Comparison of ENCODE assay signal across 15 cellular contexts in genomic region chr20:3539708-3540107, GRCh38.
"Had no signal": no experiment of that assay in that cellular context is flagged by ENCODE, and none has a peak within 500 bp of the region (broad histone marks: within the 10 kb centered on the region; RNA-seq: fewer than 3 reads in every experiment).

No MANE protein-coding gene starts in this region.

- ATAC-seq: activated CD4-positive, CD25-positive, alpha-beta regulatory T cell treated with anti-CD3 and anti-CD28 coated beads, Interleukin-2, amount 50 U/mL, for 24 hours; gastroesophageal sphincter; left colon; naive thymus-derived CD8-positive, alpha-beta T cell; stimulated activated naive CD8-positive, alpha-beta T cell treated with anti-CD3 and anti-CD28 coated beads, Interleukin-15, amount 100 ng/mL, for 72 hours had no signal

- H3K4me3 ChIP-seq: breast epithelium, gastroesophageal sphincter, SK-N-MC, smooth muscle cell had no signal

- H3K27me3 Mint-ChIP-seq: naive thymus-derived CD8-positive, alpha-beta T cell; stimulated activated naive CD8-positive, alpha-beta T cell treated with anti-CD3 and anti-CD28 coated beads, Interleukin-15, amount 100 ng/mL, for 72 hours had no signal

- H3K9ac ChIP-seq: parathyroid adenoma had no signal

- H2AFZ ChIP-seq: parathyroid adenoma had no signal

- H3K27me3 ChIP-seq: breast epithelium, gastroesophageal sphincter had no signal

- H3K9me3 Mint-ChIP-seq: activated T-helper 1 cell treated with anti-CD3 and anti-CD28 coated beads, Interleukin-12 subunit alpha, Interleukin-12 subunit beta, Interleukin-2, Interleukin-4 antibody, amounts not matched to agents 30 ng/mL and 10 ng/mL and 1 ng/mL, durations not matched to agents 14 hours and 24 hours and 36 hours; naive thymus-derived CD8-positive, alpha-beta T cell; stimulated activated naive CD8-positive, alpha-beta T cell treated with anti-CD3 and anti-CD28 coated beads, Interleukin-15, amount 100 ng/mL, for 72 hours had no signal

- H3K27ac Mint-ChIP-seq: activated T-helper 1 cell treated with anti-CD3 and anti-CD28 coated beads, Interleukin-12 subunit alpha, Interleukin-12 subunit beta, Interleukin-2, Interleukin-4 antibody, amounts not matched to agents 30 ng/mL and 10 ng/mL and 1 ng/mL, durations not matched to agents 14 hours and 24 hours and 36 hours had no signal

- H3K27ac ChIP-seq: breast epithelium, parathyroid adenoma, SK-N-MC had no signal

- DNase-seq: activated CD4-positive, alpha-beta T cell treated with anti-CD3 and anti-CD28 coated beads, Interleukin-2, amount 50 U/mL, for 1 hour; activated naive CD4-positive, alpha-beta T cell treated with Interleukin-2 at 50 U/mL for 16 hours; aorta; left colon; mesenchymal stem cell; naive thymus-derived CD8-positive, alpha-beta T cell; retina; stimulated activated naive CD8-positive, alpha-beta T cell treated with anti-CD3 and anti-CD28 coated beads, Interleukin-15, amount 100 ng/mL, for 72 hours had no signal

- H3K4me3 Mint-ChIP-seq: activated T-helper 1 cell treated with anti-CD3 and anti-CD28 coated beads, Interleukin-12 subunit alpha, Interleukin-12 subunit beta, Interleukin-2, Interleukin-4 antibody, amounts not matched to agents 30 ng/mL and 10 ng/mL and 1 ng/mL, durations not matched to agents 14 hours and 24 hours and 36 hours; naive thymus-derived CD8-positive, alpha-beta T cell; stimulated activated naive CD8-positive, alpha-beta T cell treated with anti-CD3 and anti-CD28 coated beads, Interleukin-15, amount 100 ng/mL, for 72 hours had no signal

- H3K4me2 ChIP-seq: smooth muscle cell had no signal

- H3K36me3 ChIP-seq: breast epithelium had no signal

- H3K9me3 ChIP-seq: breast epithelium, gastroesophageal sphincter had no signal

- H3K4me1 ChIP-seq: breast epithelium, parathyroid adenoma had no signal
